7 cellular contexts compared by ENCODE assay signal in the genomic region with DNA sequence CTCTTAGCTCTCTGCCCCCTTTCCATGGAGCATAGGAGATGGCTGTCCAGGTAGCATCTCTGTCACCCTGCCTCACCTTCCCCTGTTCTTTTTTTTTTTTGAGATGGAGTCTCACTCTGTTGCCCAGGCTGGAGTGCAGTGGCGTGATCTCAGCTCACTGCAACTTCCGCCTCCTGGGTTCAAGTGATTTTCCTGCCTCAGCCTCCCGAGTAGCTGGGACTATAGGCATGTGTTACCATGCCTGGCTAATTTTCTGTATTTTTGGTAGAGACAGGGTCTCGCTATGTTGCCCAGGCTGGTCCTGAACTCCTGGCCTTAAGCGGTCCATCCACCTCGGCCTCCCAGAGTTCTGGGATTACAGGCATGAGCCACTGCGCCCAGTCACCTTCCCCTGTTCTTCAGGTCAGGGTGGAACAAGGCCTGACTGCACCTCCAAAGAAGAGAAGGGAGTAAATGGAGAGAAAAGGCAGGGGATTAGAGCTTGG. TPM values are rescaled to one million over a fixed set of nuclear protein-coding genes. Genes with fewer than 3 reads are reported as not detected.
"Had no signal": no experiment of that assay in that cellular context is flagged by ENCODE, and none has a peak within 500 bp of the region (broad histone marks: within the 10 kb centered on the region; RNA-seq: fewer than 3 reads in every experiment).

No MANE protein-coding gene starts in this region.

RNA-seq across cellular contexts. Expression of gene RAB25, which starts 10.4 kb away (rescaled TPM):
- total RNA-seq: chondrocyte, left ventricle myocardium inferior, myocyte, posterior vena cava, sciatic nerve had no signal
- polyA plus RNA-seq: immature natural killer cell had no signal

RNA-seq across cellular contexts. Expression of gene MEX3A, which starts 10.9 kb away (rescaled TPM):
- polyA plus RNA-seq: immature natural killer cell; naive thymus-derived CD8-positive, alpha-beta T cell had no signal
